10 cellular contexts compared by ENCODE assay signal in the genomic region with DNA sequence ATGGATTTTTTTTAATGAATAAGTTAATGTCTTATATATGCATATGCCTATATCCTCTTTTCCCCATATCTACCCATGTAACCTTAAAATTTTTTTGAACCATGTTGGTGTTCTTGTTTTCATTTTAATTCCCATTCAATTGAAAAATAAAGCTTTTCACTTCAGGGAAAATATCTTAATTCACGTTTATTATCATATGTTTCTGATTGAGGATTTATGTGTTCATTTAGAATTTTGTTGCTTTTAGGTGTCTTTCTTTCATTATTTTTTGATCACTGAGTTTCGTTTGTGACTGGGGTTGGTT. TPM values are rescaled to one million over a fixed set of nuclear protein-coding genes. Genes with fewer than 3 reads are reported as not detected.
A peak's percentile ranks its signal among the peaks of the same experiment; 100 is the strongest.
DNase-seq lines count a peak whose midpoint lies in the region; ATAC-seq and TF ChIP-seq lines count a peak whose summit lies in the region.
"Had no signal": no experiment of that assay in that cellular context is flagged by ENCODE, and none has a peak within 500 bp of the region (broad histone marks: within the 10 kb centered on the region; RNA-seq: fewer than 3 reads in every experiment).

No MANE protein-coding gene starts in this region.

- no TSS peak for BruUV-seq in Panc1 (replicated peaks; lab: Mats Ljungman, UMichigan)

- TF ChIP-seq CTCF in Panc1 (IDR thresholded peaks at IDR 0.05) (peak; percentile 55), endodermal cell (conservative IDR thresholded peaks at IDR 0.05) (peak; percentile 18)

- H3K4me3 ChIP-seq in Panc1 (ENCODE audit: low read depth in 2 of 2, low read length in 2 of 2): no peak overlapping the region
- no peak overlapping the region for H3K4me3 ChIP-seq in endodermal cell (ENCODE audit: low read length)
- H3K4me3 ChIP-seq: BLaER1 treated with 17β-estradiol and CSF1 and Interleukin-3, amounts not matched to agents 10 nM and 100 nM; SJSA1 had no signal

- H3K4me1 Mint-ChIP-seq in activated naive CD4-positive, alpha-beta T cell treated with anti-CD3 and anti-CD28 coated beads, Interleukin-2, amount 50 U/mL, for 24 hours: peaks cover 15% of the 10 kb centered on the region
- peaks cover 13% of the 10 kb centered on the region for H3K4me1 Mint-ChIP-seq in activated naive CD4-positive, alpha-beta T cell treated with anti-CD3 and anti-CD28 coated beads for 36 hours (ENCODE audit: low read depth)
- H3K4me1 Mint-ChIP-seq in endodermal cell: peaks cover 14% of the 10 kb centered on the region

- CTCF ChIA-PET in activated naive CD4-positive, alpha-beta T cell treated with anti-CD3 and anti-CD28 coated beads for 36 hours (lab: Charles Lee): interaction anchor here (0.6 to 5.1 kb wide), 57 partner anchors 9 to 1387 kb away, joined by 3 to 90 read pairs (median 4); a partner anchor contains a TSS
- CTCF ChIA-PET in Panc1 (lab: Charles Lee): interaction anchor here (0.6 to 1.0 kb wide), 3 partner anchors 77 to 554 kb away, joined by 3 to 4 read pairs (median 3); no protein-coding TSS in a partner anchor

- H3K27me3 ChIP-seq in Panc1 (ENCODE audit: control insufficient read depth, insufficient read depth, low read length) (no peaks in the 10 kb centered on the region), endodermal cell (ENCODE audit: control insufficient read depth, insufficient read depth, low read length, poor library complexity, severe bottlenecking) (no peaks in the 10 kb centered on the region)
- H3K27me3 ChIP-seq: BLaER1 treated with 17β-estradiol and CSF1 and Interleukin-3, amounts not matched to agents 10 nM and 100 nM; SJSA1 had no signal

- no peak for DNase-seq in activated naive CD4-positive, alpha-beta T cell treated with anti-CD3 and anti-CD28 coated beads for 36 hours
- DNase-seq in Panc1 (ENCODE audit: low read depth, low spot score) (no peak), endodermal cell (no peak), superior temporal gyrus (ENCODE audit: extremely low spot score) (peak; percentile 17), SKM-1 (lab: John Stamatoyannopoulos, UW; ENCODE audit: unreplicated experiment) (no peak), GM03348 (ENCODE audit: low spot score) (no peak), NCI-H69 (lab: John Stamatoyannopoulos, UW) (no peak)

- H3K36me3 Mint-ChIP-seq in activated naive CD4-positive, alpha-beta T cell treated with anti-CD3 and anti-CD28 coated beads, Interleukin-2, amount 50 U/mL, for 24 hours: peaks cover 12% of the 10 kb centered on the region
- peaks cover 29% of the 10 kb centered on the region for H3K36me3 Mint-ChIP-seq in activated naive CD4-positive, alpha-beta T cell treated with anti-CD3 and anti-CD28 coated beads for 36 hours (ENCODE audit: low read depth)
- peaks cover 34% of the 10 kb centered on the region for H3K36me3 Mint-ChIP-seq in endodermal cell (ENCODE audit: low read depth)

- ATAC-seq in Panc1: no peak

- no peaks in the 10 kb centered on the region for H3K9me3 Mint-ChIP-seq in activated naive CD4-positive, alpha-beta T cell treated with anti-CD3 and anti-CD28 coated beads, Interleukin-2, amount 50 U/mL, for 24 hours
- no peaks in the 10 kb centered on the region for H3K9me3 Mint-ChIP-seq in activated naive CD4-positive, alpha-beta T cell treated with anti-CD3 and anti-CD28 coated beads for 36 hours
- H3K9me3 Mint-ChIP-seq in endodermal cell: no peaks in the 10 kb centered on the region

- WGBS in endodermal cell (ENCODE audit: insufficient coverage in 1 of 2, insufficient read length in 1 of 2), 2 experiments: 89% methylated on average over 1 of the region's 2 CpGs; no CpG with 5 or more reads in 1 of the 2 experiments

- peak overlapping the region; percentile 35 for H3K27ac Mint-ChIP-seq in activated naive CD4-positive, alpha-beta T cell treated with anti-CD3 and anti-CD28 coated beads, Interleukin-2, amount 50 U/mL, for 24 hours
- H3K27ac Mint-ChIP-seq in activated naive CD4-positive, alpha-beta T cell treated with anti-CD3 and anti-CD28 coated beads for 36 hours: no peak overlapping the region
- no peak overlapping the region for H3K27ac Mint-ChIP-seq in endodermal cell

- no peak overlapping the region for H3K27ac ChIP-seq in Panc1 (ENCODE audit: low read length)
- no peak overlapping the region for H3K27ac ChIP-seq in endodermal cell (ENCODE audit: low read depth, low read length)
- H3K27ac ChIP-seq: BLaER1 treated with 17β-estradiol and CSF1 and Interleukin-3, amounts not matched to agents 10 nM and 100 nM; SJSA1 had no signal

- H3K9me3 ChIP-seq in Panc1 (ENCODE audit: control insufficient read depth, insufficient read depth, low read depth, low read length) (no peaks in the 10 kb centered on the region), endodermal cell (ENCODE audit: control insufficient read depth, low read length) (no peaks in the 10 kb centered on the region)
- H3K9me3 ChIP-seq: BLaER1 treated with 17β-estradiol and CSF1 and Interleukin-3, amounts not matched to agents 10 nM and 100 nM; SJSA1 had no signal

- no peaks in the 10 kb centered on the region for H3K4me1 ChIP-seq in Panc1 (ENCODE audit: control insufficient read depth, insufficient read depth, low read length)
- H3K4me1 ChIP-seq in endodermal cell (ENCODE audit: control insufficient read depth, insufficient read depth, low read length): no peaks in the 10 kb centered on the region
- H3K4me1 ChIP-seq: SJSA1 had no signal

- intact Hi-C loops in activated naive CD4-positive, alpha-beta T cell treated with anti-CD3 and anti-CD28 coated beads for 36 hours (cut with micrococcal nuclease): loop anchor here (1.0 to 10.0 kb wide), 6 partner anchors 474 to 1388 kb away; no protein-coding TSS in a partner anchor
- intact Hi-C loops in Panc1 (cut with micrococcal nuclease; ENCODE audit: unreplicated experiment): loop anchor here (5.0 kb wide), 1 partner anchor 553 kb away; no protein-coding TSS in a partner anchor

- in situ Hi-C loops in Panc1 (cut with HindIII; ENCODE audit: low pct_unique_long_range_greater_than_20kb, low sequenced_read_pairs): no loop called here

- H3K36me3 ChIP-seq in Panc1 (ENCODE audit: control insufficient read depth, insufficient read depth, low read length): no peaks in the 10 kb centered on the region
- peaks cover 26% of the 10 kb centered on the region for H3K36me3 ChIP-seq in endodermal cell (ENCODE audit: control insufficient read depth, insufficient read depth, low read length)

- POLR2A ChIA-PET in Panc1 (lab: Charles Lee): no interaction called here

- no peak overlapping the region for H3K9ac ChIP-seq in endodermal cell (ENCODE audit: extremely low read depth, low read length, poor library complexity, severe bottlenecking)
- H3K9ac ChIP-seq: BLaER1 treated with 17β-estradiol and CSF1 and Interleukin-3, amounts not matched to agents 10 nM and 100 nM had no signal

- H3K4me3 Mint-ChIP-seq in activated naive CD4-positive, alpha-beta T cell treated with anti-CD3 and anti-CD28 coated beads, Interleukin-2, amount 50 U/mL, for 24 hours: no peak overlapping the region
- no peak overlapping the region for H3K4me3 Mint-ChIP-seq in activated naive CD4-positive, alpha-beta T cell treated with anti-CD3 and anti-CD28 coated beads for 36 hours
- H3K4me3 Mint-ChIP-seq in endodermal cell: no peak overlapping the region

- H3K27me3 Mint-ChIP-seq in activated naive CD4-positive, alpha-beta T cell treated with anti-CD3 and anti-CD28 coated beads, Interleukin-2, amount 50 U/mL, for 24 hours: no peaks in the 10 kb centered on the region
- no peaks in the 10 kb centered on the region for H3K27me3 Mint-ChIP-seq in activated naive CD4-positive, alpha-beta T cell treated with anti-CD3 and anti-CD28 coated beads for 36 hours (ENCODE audit: low read depth)
- no peaks in the 10 kb centered on the region for H3K27me3 Mint-ChIP-seq in endodermal cell (ENCODE audit: insufficient read depth)

RNA-seq across cellular contexts. Expression of a gene that starts 29.1 kb away (rescaled TPM):
- 10 to 100 TPM; 56.1 to 57.6 TPM for total RNA-seq in activated naive CD4-positive, alpha-beta T cell treated with anti-CD3 and anti-CD28 coated beads for 36 hours
- 20.0 TPM for total RNA-seq in Panc1 (2021; ENCODE audit: unreplicated experiment)
- 21.0 TPM for polyA plus RNA-seq in Panc1 (2012; ENCODE audit: insufficient read length)
- total RNA-seq in endodermal cell: 10 to 100 TPM; 32.5 to 53.0 TPM
- 67.3 TPM for polyA plus RNA-seq in endodermal cell (2013, experiment 1 of 2)
- polyA plus RNA-seq in endodermal cell (2013, experiment 2 of 2): 66.0 TPM
